Comparison of ENCODE assay signal across 23 cellular contexts in genomic region chr3:1469687-1470086, GRCh38.
"Had no signal": no experiment of that assay in that cellular context is flagged by ENCODE, and none has a peak within 500 bp of the region (broad histone marks: within the 10 kb centered on the region; RNA-seq: fewer than 3 reads in every experiment).

No MANE protein-coding gene starts in this region.

- H3K36me3 ChIP-seq: esophagus muscularis mucosa, gastroesophageal sphincter had no signal

- H3K4me3 ChIP-seq: body of pancreas, esophagus muscularis mucosa, gastroesophageal sphincter had no signal

- DNase-seq: activated CD4-positive, alpha-beta T cell treated with anti-CD3 and anti-CD28 coated beads for 48 hours; activated CD4-positive, alpha-beta T cell treated with anti-CD3 and anti-CD28 coated beads, Interleukin-2, amount 50 U/mL, for 1 hour; activated CD4-positive, alpha-beta T cell treated with anti-CD3 and anti-CD28 coated beads, Interleukin-2, amount 50 U/mL, for 48 hours; activated CD8-positive, alpha-beta memory T cell treated with anti-CD3 and anti-CD28 coated beads for 24 hours; activated CD8-positive, alpha-beta T cell treated with anti-CD3 and anti-CD28 coated beads for 36 hours; activated effector memory CD4-positive, alpha-beta T cell treated with Interleukin-2 at 50 U/mL for 16 hours; activated gamma-delta T cell treated with Interleukin-2 at 50 U/mL for 16 hours; activated naive CD4-positive, alpha-beta T cell treated with anti-CD3 and anti-CD28 coated beads, Interleukin-2, amount 50 U/mL, for 16 hours; activated naive CD4-positive, alpha-beta T cell treated with Interleukin-2 at 50 U/mL for 16 hours; activated T-cell treated with anti-CD3 and anti-CD28 coated beads, Interleukin-2, amount 50 U/mL, for 4 hours; amniotic stem cell; anterior cingulate cortex; caudate nucleus; cortex of kidney; dermis blood vessel endothelial cell; effector CD4-positive, alpha-beta T cell; effector memory CD8-positive, alpha-beta T cell; erythroblast; foreskin melanocyte; T-helper 2 cell had no signal

- H3K27ac ChIP-seq: body of pancreas, esophagus muscularis mucosa, gastroesophageal sphincter had no signal

- H3K27me3 ChIP-seq: body of pancreas, esophagus muscularis mucosa, gastroesophageal sphincter had no signal

- H3K4me1 ChIP-seq: esophagus muscularis mucosa, gastroesophageal sphincter had no signal

- H3K9me3 ChIP-seq: body of pancreas, esophagus muscularis mucosa, gastroesophageal sphincter had no signal
